8 cellular contexts compared by ENCODE assay signal in genomic region chr6:149750136-149750609, GRCh38. TPM values are rescaled to one million over a fixed set of nuclear protein-coding genes. Genes with fewer than 3 reads are reported as not detected.
A peak's percentile ranks its signal among the peaks of the same experiment; 100 is the strongest.
DNase-seq lines count a peak whose midpoint lies in the region; ATAC-seq and TF ChIP-seq lines count a peak whose summit lies in the region.

No MANE protein-coding gene starts in this region.

- H3K4me1 Mint-ChIP-seq in activated CD8-positive, alpha-beta T cell treated with anti-CD3 and anti-CD28 coated beads for 36 hours (ENCODE audit: low read depth) = peaks cover 43% of the 10 kb centered on the region

- no peaks in the 10 kb centered on the region for H3K36me3 ChIP-seq in effector memory CD4-positive, alpha-beta T cell (ENCODE audit: control insufficient read depth, insufficient read depth, low read length)
- H3K36me3 ChIP-seq in mesodermal cell (ENCODE audit: control insufficient read depth, insufficient read depth, low read length) = peaks cover 11% of the 10 kb centered on the region

- no peak for TF ChIP-seq CTCF in activated CD8-positive, alpha-beta T cell treated with anti-CD3 and anti-CD28 coated beads for 36 hours (IDR thresholded peaks at IDR 0.05)

- DNase-seq in AG20443 (ENCODE audit: low spot score) = peak; percentile 67
- DNase-seq in NCI-H524 treated with DMSO at 0.1 percent for 48 hours (lab: John Stamatoyannopoulos, UW) = peak; percentile 35
- peak; percentile 89 for DNase-seq in activated CD8-positive, alpha-beta T cell treated with anti-CD3 and anti-CD28 coated beads for 36 hours
- DNase-seq in effector memory CD4-positive, alpha-beta T cell = peak; percentile 16 to 32 (median 31)
- DNase-seq in stimulated activated CD8-positive, alpha-beta memory T cell treated with anti-CD3 and anti-CD28 coated beads, Interleukin-4, amount 100 ng/mL, for 4 hours (ENCODE audit: low read depth in 2 of 2, low spot score in 1 of 2) = peak; percentile 2 to 22

- POLR2A ChIA-PET in activated CD8-positive, alpha-beta T cell treated with anti-CD3 and anti-CD28 coated beads for 36 hours (lab: Charles Lee) = interaction anchor here (0.7 to 6.9 kb wide), 5 partner anchors 9 to 103 kb away, joined by 3 to 45 read pairs (median 4); partner anchors contain the start of gene LATS1

- peaks cover 22% of the 10 kb centered on the region for H3K4me1 ChIP-seq in effector memory CD4-positive, alpha-beta T cell (ENCODE audit: control insufficient read depth, insufficient read depth, low read length, poor library complexity, severe bottlenecking)
- peaks cover 3% of the 10 kb centered on the region for H3K4me1 ChIP-seq in mesodermal cell (ENCODE audit: control insufficient read depth, insufficient read depth, low read length, poor library complexity, severe bottlenecking)

- CTCF ChIA-PET in activated CD8-positive, alpha-beta T cell treated with anti-CD3 and anti-CD28 coated beads for 36 hours (lab: Charles Lee) = interaction anchor here (0.9 to 1.1 kb wide), 2 partner anchors 9 to 32 kb away, joined by 3 read pairs; partner anchors contain the start of gene LATS1

- H3K4me3 ChIP-seq in effector memory CD4-positive, alpha-beta T cell (ENCODE audit: insufficient read depth, low read depth, low read length, poor library complexity, severe bottlenecking) = peak overlapping the region; percentile 96
- peak overlapping the region; percentile 97 for H3K4me3 ChIP-seq in mesodermal cell (ENCODE audit: extremely low read depth, insufficient read depth, low read length, poor library complexity, severe bottlenecking)

- H3K4me3 Mint-ChIP-seq in activated CD8-positive, alpha-beta T cell treated with anti-CD3 and anti-CD28 coated beads for 36 hours = peak overlapping the region; percentile 93

- H3K9me3 ChIP-seq in effector memory CD4-positive, alpha-beta T cell (ENCODE audit: control insufficient read depth, low read length) = no peaks in the 10 kb centered on the region
- H3K9me3 ChIP-seq in mesodermal cell (ENCODE audit: control insufficient read depth, low read length) = no peaks in the 10 kb centered on the region

- intact Hi-C loops in activated CD8-positive, alpha-beta T cell treated with anti-CD3 and anti-CD28 coated beads for 36 hours (cut with micrococcal nuclease) = no loop called here

- ATAC-seq in GM19025 (IDR thresholded peaks at IDR 0.05; ENCODE audit: low read depth, unreplicated experiment) = peak; percentile 18
- ATAC-seq in HG03280 (IDR thresholded peaks at IDR 0.05; ENCODE audit: unreplicated experiment) = peak; percentile 29
- peak; percentile 66 for ATAC-seq in activated CD8-positive, alpha-beta T cell treated with anti-CD3 and anti-CD28 coated beads for 36 hours

- H3K27me3 Mint-ChIP-seq in activated CD8-positive, alpha-beta T cell treated with anti-CD3 and anti-CD28 coated beads for 36 hours = no peaks in the 10 kb centered on the region

- peak overlapping the region; percentile 83 for H3K27ac ChIP-seq in effector memory CD4-positive, alpha-beta T cell (ENCODE audit: insufficient read depth, low read length, poor library complexity, severe bottlenecking)
- H3K27ac ChIP-seq in mesodermal cell (ENCODE audit: low read depth, low read length, severe bottlenecking) = peak overlapping the region; percentile 85

- H3K36me3 Mint-ChIP-seq in activated CD8-positive, alpha-beta T cell treated with anti-CD3 and anti-CD28 coated beads for 36 hours (ENCODE audit: low read depth) = peaks cover 13% of the 10 kb centered on the region

- peak overlapping the region; percentile 89 for H3K27ac Mint-ChIP-seq in activated CD8-positive, alpha-beta T cell treated with anti-CD3 and anti-CD28 coated beads for 36 hours

- no peaks in the 10 kb centered on the region for H3K27me3 ChIP-seq in effector memory CD4-positive, alpha-beta T cell (replicated peaks; ENCODE audit: control insufficient read depth, insufficient read depth, low read length, poor library complexity, severe bottlenecking)

- H3K9me3 Mint-ChIP-seq in activated CD8-positive, alpha-beta T cell treated with anti-CD3 and anti-CD28 coated beads for 36 hours = no peaks in the 10 kb centered on the region

- WGBS in mesodermal cell (ENCODE audit: insufficient coverage in 2 of 2), 2 experiments = 0 to 2% methylated on average over 8 to 11 of the region's 25 CpGs

RNA-seq across cellular contexts. Expression of gene PCMT1, which starts 0.6 kb away (rescaled TPM):
- 100 to 1,000 TPM in 1 of 2 experiments, 10 to 100 TPM in 1; 97.3 to 102 TPM for total RNA-seq in activated CD8-positive, alpha-beta T cell treated with anti-CD3 and anti-CD28 coated beads for 36 hours
- polyA plus RNA-seq in mesodermal cell (2013, experiment 1 of 2) = 111 TPM
- 108 TPM for polyA plus RNA-seq in mesodermal cell (2013, experiment 2 of 2)

RNA-seq across cellular contexts. Expression of gene NUP43, which starts 3.8 kb away (rescaled TPM):
- total RNA-seq in activated CD8-positive, alpha-beta T cell treated with anti-CD3 and anti-CD28 coated beads for 36 hours = 10 to 100 TPM; 75.7 to 75.8 TPM
- 31.6 TPM for polyA plus RNA-seq in mesodermal cell (2013, experiment 1 of 2)
- 35.5 TPM for polyA plus RNA-seq in mesodermal cell (2013, experiment 2 of 2)

RNA-seq across cellular contexts. Expression of gene LATS1, which starts 32.3 kb away (rescaled TPM):
- 10 to 100 TPM; 21.1 to 21.2 TPM for total RNA-seq in activated CD8-positive, alpha-beta T cell treated with anti-CD3 and anti-CD28 coated beads for 36 hours
- polyA plus RNA-seq in mesodermal cell (2013, experiment 1 of 2) = 12.8 TPM
- 12.7 TPM for polyA plus RNA-seq in mesodermal cell (2013, experiment 2 of 2)

Comparison
In these comparisons a context has a peak if more than half of its experiments do, and no peak if none do; other contexts are left out.
1. Peak in every context shown above with its lines: DNase-seq, ATAC-seq, H3K4me3 ChIP-seq and H3K27ac ChIP-seq.
2. DNase-seq: peak in every context shown above with its lines; median percentile 89 in activated CD8-positive, alpha-beta T cell treated with anti-CD3 and anti-CD28 coated beads for 36 hours; 67 in AG20443; 35 in NCI-H524 treated with DMSO at 0.1 percent for 48 hours; 31 in effector memory CD4-positive, alpha-beta T cell; 12 in stimulated activated CD8-positive, alpha-beta memory T cell treated with anti-CD3 and anti-CD28 coated beads, Interleukin-4, amount 100 ng/mL, for 4 hours.